7 cellular contexts compared by ENCODE assay signal in the genomic region with DNA sequence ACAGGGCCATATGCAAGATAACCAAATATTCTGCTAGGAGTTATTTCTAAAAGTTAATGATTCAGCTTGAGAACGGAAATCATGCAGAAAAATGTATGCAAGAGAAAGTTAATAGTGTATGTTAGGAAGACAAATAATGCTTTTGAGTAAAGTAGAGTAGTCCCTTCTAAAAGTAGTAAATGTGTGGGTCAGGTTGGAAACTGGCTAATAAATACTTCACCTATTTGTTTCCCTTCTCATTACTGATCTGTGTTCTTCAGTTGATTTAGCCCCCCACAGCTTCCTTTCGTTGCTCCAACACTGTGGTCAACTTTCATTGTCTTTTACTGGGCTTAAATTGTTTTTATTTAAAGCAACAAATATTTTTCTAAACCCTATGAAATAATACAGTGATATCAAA.
"Had no signal": no experiment of that assay in that cellular context is flagged by ENCODE, and none has a peak within 500 bp of the region (broad histone marks: within the 10 kb centered on the region; RNA-seq: fewer than 3 reads in every experiment).

No MANE protein-coding gene starts in this region.

- H3K4me3 Mint-ChIP-seq: GM23338, H9 had no signal

- H3K27ac Mint-ChIP-seq: GM23338, H9 had no signal

- DNase-seq: H9, HCEC 1CT, IMR-90, Kasumi-1, KG1 had no signal

- H3K4me1 Mint-ChIP-seq: GM23338, H9 had no signal

- ATAC-seq: GM23338, K562 had no signal
